1 cellular context compared by ENCODE assay signal in genomic region chr6:32173051-32173727, GRCh38.
TF ChIP-seq lines count a peak whose summit lies in the region.

No MANE protein-coding gene starts in this region.

TF ChIP-seq in SK-N-SH, 30 proteins besides CTCF, POLR2A, EP300 and RAD21:
- TF ChIP-seq USF2 (IDR thresholded peaks at IDR 0.05; ENCODE audit: borderline replicate concordance, low read depth, low read length) (no peak), MXI1 (IDR thresholded peaks at IDR 0.05; ENCODE audit: low read depth, low read length) (no peak), ZBTB33 (IDR thresholded peaks at IDR 0.05; ENCODE audit: borderline replicate concordance, low read depth) (no peak), ELF1 (IDR thresholded peaks at IDR 0.05) (no peak), FOXM1 (IDR thresholded peaks at IDR 0.05; ENCODE audit: low read depth) (no peak), IRF3 (IDR thresholded peaks at IDR 0.05; ENCODE audit: low read depth, low read length) (no peak), TEAD4 (IDR thresholded peaks at IDR 0.05; ENCODE audit: borderline replicate concordance, insufficient read depth) (no peak), RFX5 (IDR thresholded peaks at IDR 0.05; ENCODE audit: low read length) (no peak)
- TF ChIP-seq, protein P1, sequence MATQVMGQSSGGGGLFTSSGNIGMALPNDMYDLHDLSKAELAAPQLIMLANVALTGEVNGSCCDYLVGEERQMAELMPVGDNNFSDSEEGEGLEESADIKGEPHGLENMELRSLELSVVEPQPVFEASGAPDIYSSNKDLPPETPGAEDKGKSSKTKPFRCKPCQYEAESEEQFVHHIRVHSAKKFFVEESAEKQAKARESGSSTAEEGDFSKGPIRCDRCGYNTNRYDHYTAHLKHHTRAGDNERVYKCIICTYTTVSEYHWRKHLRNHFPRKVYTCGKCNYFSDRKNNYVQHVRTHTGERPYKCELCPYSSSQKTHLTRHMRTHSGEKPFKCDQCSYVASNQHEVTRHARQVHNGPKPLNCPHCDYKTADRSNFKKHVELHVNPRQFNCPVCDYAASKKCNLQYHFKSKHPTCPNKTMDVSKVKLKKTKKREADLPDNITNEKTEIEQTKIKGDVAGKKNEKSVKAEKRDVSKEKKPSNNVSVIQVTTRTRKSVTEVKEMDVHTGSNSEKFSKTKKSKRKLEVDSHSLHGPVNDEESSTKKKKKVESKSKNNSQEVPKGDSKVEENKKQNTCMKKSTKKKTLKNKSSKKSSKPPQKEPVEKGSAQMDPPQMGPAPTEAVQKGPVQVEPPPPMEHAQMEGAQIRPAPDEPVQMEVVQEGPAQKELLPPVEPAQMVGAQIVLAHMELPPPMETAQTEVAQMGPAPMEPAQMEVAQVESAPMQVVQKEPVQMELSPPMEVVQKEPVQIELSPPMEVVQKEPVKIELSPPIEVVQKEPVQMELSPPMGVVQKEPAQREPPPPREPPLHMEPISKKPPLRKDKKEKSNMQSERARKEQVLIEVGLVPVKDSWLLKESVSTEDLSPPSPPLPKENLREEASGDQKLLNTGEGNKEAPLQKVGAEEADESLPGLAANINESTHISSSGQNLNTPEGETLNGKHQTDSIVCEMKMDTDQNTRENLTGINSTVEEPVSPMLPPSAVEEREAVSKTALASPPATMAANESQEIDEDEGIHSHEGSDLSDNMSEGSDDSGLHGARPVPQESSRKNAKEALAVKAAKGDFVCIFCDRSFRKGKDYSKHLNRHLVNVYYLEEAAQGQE (IDR thresholded peaks at IDR 0.05; ENCODE audit: low read depth, low read length) = no peak
TF ChIP-seq in SK-N-SH: peak in this region for 0.
